10 cellular contexts compared by ENCODE assay signal in the genomic region with DNA sequence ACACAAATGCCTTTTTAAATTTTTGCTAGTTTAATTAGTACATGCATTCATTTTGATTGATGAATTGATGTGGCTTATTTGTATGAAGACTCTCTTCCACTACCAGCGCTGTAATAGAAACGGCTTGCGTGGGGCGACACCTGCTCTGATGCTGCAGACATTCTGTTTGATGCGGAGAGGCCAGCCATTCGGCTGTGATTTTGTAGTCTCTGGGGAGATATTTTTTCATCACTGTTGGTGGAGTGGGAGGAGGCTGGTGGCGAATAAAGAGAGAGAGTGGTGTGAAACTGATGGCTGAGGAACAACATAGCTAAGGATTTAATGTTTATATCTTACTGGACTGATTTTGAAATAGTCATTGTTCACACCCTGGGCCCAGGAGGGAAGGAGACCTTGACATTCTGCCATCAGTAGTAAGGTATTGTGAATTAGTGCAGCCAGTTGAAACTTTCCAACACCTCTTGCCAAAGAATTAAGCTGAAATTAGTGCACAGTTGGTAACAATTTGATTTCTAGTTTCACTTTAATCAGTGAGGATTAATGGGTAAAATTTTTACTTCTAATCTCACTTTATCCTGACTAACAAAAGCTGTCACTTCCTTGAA.
DNase-seq lines count a peak whose midpoint lies in the region; ATAC-seq and TF ChIP-seq lines count a peak whose summit lies in the region.
"Had no signal": no experiment of that assay in that cellular context is flagged by ENCODE, and none has a peak within 500 bp of the region (broad histone marks: within the 10 kb centered on the region; RNA-seq: fewer than 3 reads in every experiment).

No MANE protein-coding gene starts in this region.

- POLR2A ChIA-PET in A673 (lab: Charles Lee; ENCODE audit: low non-redundant PET) = no interaction called here

- CTCF ChIA-PET in A673 (lab: Charles Lee) = no interaction called here

- peaks cover 12% of the 10 kb centered on the region for H3K4me1 Mint-ChIP-seq in glutamatergic neuron (ENCODE audit: low read depth, unreplicated experiment)
- H3K4me1 Mint-ChIP-seq in stimulated activated effector memory CD8-positive, alpha-beta T cell treated with anti-CD3 and anti-CD28 coated beads, Interleukin-12 subunit alpha, Interleukin-12 subunit beta, amount 100 ng/mL, for 72 hours = peaks cover 14% of the 10 kb centered on the region

- H3K4me1 ChIP-seq in A673 (ENCODE audit: insufficient read depth, low read length, poor library complexity, severe bottlenecking) = peaks cover 45% of the 10 kb centered on the region

- H3K9me3 ChIP-seq in A673 (ENCODE audit: low read depth, low read length, poor library complexity, severe bottlenecking) = no peaks in the 10 kb centered on the region
- H3K9me3 ChIP-seq: tibial nerve had no signal

- no peak overlapping the region for H3K4me3 ChIP-seq in A673 (ENCODE audit: low read depth, low read length, poor library complexity, severe bottlenecking)
- H3K4me3 ChIP-seq: tibial nerve had no signal

- H3K36me3 ChIP-seq in A673 (ENCODE audit: insufficient read depth, low read length, poor library complexity, severe bottlenecking) = no peaks in the 10 kb centered on the region
- H3K36me3 ChIP-seq: tibial nerve had no signal

- H3K9me3 Mint-ChIP-seq in glutamatergic neuron (ENCODE audit: unreplicated experiment) = peaks cover 2% of the 10 kb centered on the region
- no peaks in the 10 kb centered on the region for H3K9me3 Mint-ChIP-seq in stimulated activated effector memory CD8-positive, alpha-beta T cell treated with anti-CD3 and anti-CD28 coated beads, Interleukin-12 subunit alpha, Interleukin-12 subunit beta, amount 100 ng/mL, for 72 hours

- no peak overlapping the region for H3K27ac ChIP-seq in A673 (ENCODE audit: low read depth, low read length, poor library complexity, severe bottlenecking)

- H3K27me3 ChIP-seq in A673 (replicated peaks; ENCODE audit: insufficient read depth, low read depth, low read length, poor library complexity) = no peaks in the 10 kb centered on the region
- H3K27me3 ChIP-seq: tibial nerve had no signal

- H3K27ac Mint-ChIP-seq in glutamatergic neuron (ENCODE audit: unreplicated experiment) = no peak overlapping the region
- no peak overlapping the region for H3K27ac Mint-ChIP-seq in stimulated activated effector memory CD8-positive, alpha-beta T cell treated with anti-CD3 and anti-CD28 coated beads, Interleukin-12 subunit alpha, Interleukin-12 subunit beta, amount 100 ng/mL, for 72 hours

- H3K36me3 Mint-ChIP-seq in glutamatergic neuron (ENCODE audit: unreplicated experiment) = no peaks in the 10 kb centered on the region
- no peaks in the 10 kb centered on the region for H3K36me3 Mint-ChIP-seq in stimulated activated effector memory CD8-positive, alpha-beta T cell treated with anti-CD3 and anti-CD28 coated beads, Interleukin-12 subunit alpha, Interleukin-12 subunit beta, amount 100 ng/mL, for 72 hours

- ATAC-seq in GM21619 (IDR thresholded peaks at IDR 0.05; ENCODE audit: unreplicated experiment) (peak; percentile 41), GM19035 (IDR thresholded peaks at IDR 0.05; ENCODE audit: unreplicated experiment) (no peak)
- ATAC-seq in stimulated activated effector memory CD8-positive, alpha-beta T cell treated with anti-CD3 and anti-CD28 coated beads, Interleukin-12 subunit alpha, Interleukin-12 subunit beta, amount 100 ng/mL, for 72 hours = no peak

- TF ChIP-seq CTCF in A673 (conservative IDR thresholded peaks at IDR 0.05; ENCODE audit: low read depth, low read length) (no peak), glutamatergic neuron (IDR thresholded peaks at IDR 0.05; ENCODE audit: partially characterized antibody, unreplicated experiment) (no peak)

- peak overlapping the region; percentile 8 for H3K4me3 Mint-ChIP-seq in glutamatergic neuron (ENCODE audit: unreplicated experiment)
- H3K4me3 Mint-ChIP-seq in stimulated activated effector memory CD8-positive, alpha-beta T cell treated with anti-CD3 and anti-CD28 coated beads, Interleukin-12 subunit alpha, Interleukin-12 subunit beta, amount 100 ng/mL, for 72 hours = no peak overlapping the region

- intact Hi-C loops in A673 (cut with micrococcal nuclease; ENCODE audit: unreplicated experiment) = loop anchor here (10.0 kb wide), 1 partner anchor 1741 kb away; no protein-coding TSS in a partner anchor

- no peaks in the 10 kb centered on the region for H3K27me3 Mint-ChIP-seq in glutamatergic neuron (ENCODE audit: unreplicated experiment)

- DNase-seq in A673 (ENCODE audit: low spot score) (peak; percentile 19), NAMALWA (ENCODE audit: low spot score) (peak; percentile 96), glutamatergic neuron (no peak), mucosa of gallbladder (ENCODE audit: low spot score) (no peak), SW480 (ENCODE audit: low spot score) (no peak)
- no peak for DNase-seq in stimulated activated effector memory CD8-positive, alpha-beta T cell treated with anti-CD3 and anti-CD28 coated beads, Interleukin-12 subunit alpha, Interleukin-12 subunit beta, amount 100 ng/mL, for 72 hours (ENCODE audit: low spot score in 2 of 2)
- DNase-seq: T-helper 9 cell had no signal

- no TSS peak for BruUV-seq in A673 (replicated peaks; lab: Mats Ljungman, UMichigan)

Comparison
In these comparisons a context has a peak if more than half of its experiments do, and no peak if none do; other contexts are left out.
1. DNase-seq: peak in A673 (single experiment) and NAMALWA (single experiment); none in glutamatergic neuron (single experiment), mucosa of gallbladder (single experiment), stimulated activated effector memory CD8-positive, alpha-beta T cell treated with anti-CD3 and anti-CD28 coated beads, Interleukin-12 subunit alpha, Interleukin-12 subunit beta, amount 100 ng/mL, for 72 hours (0 of 2) and SW480 (single experiment).